ENCODE assay signal across 16 cellular contexts in genomic region chr7:152619027-152619739, GRCh38. TPM values are rescaled to one million over a fixed set of nuclear protein-coding genes. Genes with fewer than 3 reads are reported as not detected.
DNase-seq lines count a peak whose midpoint lies in the region; ATAC-seq and TF ChIP-seq lines count a peak whose summit lies in the region.
"Had no signal": no experiment of that assay in that cellular context is flagged by ENCODE, and none has a peak within 500 bp of the region (broad histone marks: within the 10 kb centered on the region; RNA-seq: fewer than 3 reads in every experiment).

No MANE protein-coding gene starts in this region.

- H3K36me3 Mint-ChIP-seq in HFFc6 (ENCODE audit: low read depth) (0 out of 2 replicates have a peak, but pooled peaks cover 4% of the 10 kb centered on the region), endodermal cell (ENCODE audit: low read depth) (no peaks in the 10 kb centered on the region), mesothelial cell of epicardium (no peaks in the 10 kb centered on the region), type B pancreatic cell (no peaks in the 10 kb centered on the region)
- H3K36me3 Mint-ChIP-seq: CD4-positive, alpha-beta memory T cell had no signal

- no peak overlapping the region for H3K27ac ChIP-seq in endodermal cell (ENCODE audit: low read depth, low read length)
- no peak overlapping the region for H3K27ac ChIP-seq in SJCRH30
- H3K27ac ChIP-seq: C4-2B had no signal

- H3K9ac ChIP-seq in endodermal cell (ENCODE audit: extremely low read depth, low read length, poor library complexity, severe bottlenecking), result no peak overlapping the region

- no peaks in the 10 kb centered on the region for H3K36me3 ChIP-seq in endodermal cell (ENCODE audit: control insufficient read depth, insufficient read depth, low read length)
- no peaks in the 10 kb centered on the region for H3K36me3 ChIP-seq in SJCRH30
- H3K36me3 ChIP-seq: BE2C had no signal

- H3K4me1 Mint-ChIP-seq in HFFc6 (ENCODE audit: low read depth), result no peaks in the 10 kb centered on the region
- H3K4me1 Mint-ChIP-seq in endodermal cell, result no peaks in the 10 kb centered on the region
- H3K4me1 Mint-ChIP-seq in mesothelial cell of epicardium, result no peaks in the 10 kb centered on the region
- peaks cover 13% of the 10 kb centered on the region for H3K4me1 Mint-ChIP-seq in type B pancreatic cell (ENCODE audit: unreplicated experiment)
- H3K4me1 Mint-ChIP-seq: CD4-positive, alpha-beta memory T cell had no signal

- H3K27me3 Mint-ChIP-seq in HFFc6 (ENCODE audit: insufficient read depth) (no peaks in the 10 kb centered on the region; the same call in 1 of the 2 replicates), endodermal cell (ENCODE audit: insufficient read depth) (no peaks in the 10 kb centered on the region), mesothelial cell of epicardium (ENCODE audit: low read depth) (no peaks in the 10 kb centered on the region), type B pancreatic cell (no peaks in the 10 kb centered on the region)

- H3K4me1 ChIP-seq in endodermal cell (ENCODE audit: control insufficient read depth, insufficient read depth, low read length) (no peaks in the 10 kb centered on the region), SJCRH30 (peaks cover 7% of the 10 kb centered on the region)

- TF ChIP-seq CTCF in HFFc6 (IDR thresholded peaks at IDR 0.05) (peak; percentile 35; the same call in 1 of the 2 replicates), endodermal cell (conservative IDR thresholded peaks at IDR 0.05) (peak; percentile 54), mesothelial cell of epicardium (IDR thresholded peaks at IDR 0.05; ENCODE audit: unreplicated experiment) (peak; percentile 39), type B pancreatic cell (conservative IDR thresholded peaks at IDR 0.05) (peak; percentile 60)

- H3K27ac Mint-ChIP-seq in HFFc6 (no peak overlapping the region), endodermal cell (no peak overlapping the region), mesothelial cell of epicardium (no peak overlapping the region), type B pancreatic cell (no peak overlapping the region)
- H3K27ac Mint-ChIP-seq: CD4-positive, alpha-beta memory T cell had no signal

- ATAC-seq in GM19324 (IDR thresholded peaks at IDR 0.05; ENCODE audit: low FRiP score, unreplicated experiment), result no peak

- DNase-seq in HFFc6, result no peak
- no peak for DNase-seq in endodermal cell
- DNase-seq in mesothelial cell of epicardium (ENCODE audit: low spot score in 2 of 2, unreplicated experiment in 2 of 2), result no peak
- no peak for DNase-seq in type B pancreatic cell (ENCODE audit: extremely low spot score, unreplicated experiment)
- DNase-seq in UCSD-AML1 (lab: John Stamatoyannopoulos, UW; ENCODE audit: unreplicated experiment), result no peak
- DNase-seq in SJCRH30, result no peak
- DNase-seq: BE2C; CD4-positive, alpha-beta memory T cell; COR-L47; DMS153; DMS79 treated with DMSO at 0.1 percent for 48 hours; EL; HCEC 1CT; IMR-90 had no signal

- H3K4me3 ChIP-seq in endodermal cell (ENCODE audit: low read length) (no peak overlapping the region), SJCRH30 (no peak overlapping the region)

- no peak overlapping the region for H3K4me3 Mint-ChIP-seq in HFFc6
- no peak overlapping the region for H3K4me3 Mint-ChIP-seq in endodermal cell
- no peak overlapping the region for H3K4me3 Mint-ChIP-seq in mesothelial cell of epicardium
- H3K4me3 Mint-ChIP-seq in type B pancreatic cell, result no peak overlapping the region
- H3K4me3 Mint-ChIP-seq: CD4-positive, alpha-beta memory T cell had no signal

- WGBS in endodermal cell (ENCODE audit: insufficient coverage in 1 of 2, insufficient read length in 1 of 2), 2 experiments, result 91 to 96% methylated on average over 8 to 10 of the region's 11 CpGs

- no peaks in the 10 kb centered on the region for H3K27me3 ChIP-seq in endodermal cell (ENCODE audit: control insufficient read depth, insufficient read depth, low read length, poor library complexity, severe bottlenecking)
- no peaks in the 10 kb centered on the region for H3K27me3 ChIP-seq in SJCRH30
- H3K27me3 ChIP-seq: BE2C had no signal

- H3K9me3 ChIP-seq in endodermal cell (ENCODE audit: control insufficient read depth, low read length) (no peaks in the 10 kb centered on the region), SJCRH30 (replicated peaks) (no peaks in the 10 kb centered on the region)

- no peaks in the 10 kb centered on the region for H3K9me3 Mint-ChIP-seq in HFFc6
- H3K9me3 Mint-ChIP-seq in endodermal cell, result peaks cover 2% of the 10 kb centered on the region
- H3K9me3 Mint-ChIP-seq in mesothelial cell of epicardium, result peaks cover 6% of the 10 kb centered on the region
- H3K9me3 Mint-ChIP-seq in type B pancreatic cell, result peaks cover 10% of the 10 kb centered on the region

RNA-seq across cellular contexts. Expression of gene XRCC2, which starts 56.8 kb away (rescaled TPM):
- total RNA-seq in HFFc6 (2021; fragmentation: NEBNext Ultra II Directional; extraction: Animal tissue kit (Norgen Biotek cat#: 25700)), result 1 to 10 TPM; 1.8 to 3.8 (median 3.4) TPM
- total RNA-seq in endodermal cell (10 to 100 TPM; 18.4 to 26.9 TPM), mesothelial cell of epicardium (6.7 to 7.3 TPM (median 7.0 TPM) in 3 replicates), type B pancreatic cell (ENCODE audit: low replicate concordance) (5.5 and 16.3 TPM in 2 replicates)
- polyA plus RNA-seq in endodermal cell (2013, experiment 1 of 2), result 13.3 TPM
- 14.1 TPM for polyA plus RNA-seq in endodermal cell (2013, experiment 2 of 2)
- 37.3 and 45.0 TPM in 2 replicates for total RNA-seq in SJCRH30 (2014; rRNA removed; shearing (Covaris generic))
